ENCODE assay signal across 1 cellular context in genomic region chr17:8057691-8058114, GRCh38.
TF ChIP-seq lines count a peak whose summit lies in the region.

No MANE protein-coding gene starts in this region.

TF ChIP-seq in K562, 482 proteins besides CTCF, POLR2A, EP300 and RAD21 (continued from another document):
- TF ChIP-seq DEAF1 (CRISPR knock-in tag; IDR thresholded peaks at IDR 0.05) (peak; percentile 58), ZNF24 (IDR thresholded peaks at IDR 0.05) (peak; percentile 93), ZNF589 (CRISPR knock-in tag; IDR thresholded peaks at IDR 0.05; ENCODE audit: low read depth) (no peak), SMC3 (conservative IDR thresholded peaks at IDR 0.05; ENCODE audit: insufficient read depth, low read depth, low read length) (peak; percentile 64), MNT (conservative IDR thresholded peaks at IDR 0.05) (peak in 1 of 2 experiments; percentile 83; a peak in 3 of 4 replicates), L3MBTL2 (IDR thresholded peaks at IDR 0.05) (peak; percentile 63; the same call in 1 of the 2 replicates), MED1 (CRISPR knock-in tag; IDR thresholded peaks at IDR 0.05; ENCODE audit: borderline replicate concordance) (no peak), NKRF (IDR thresholded peaks at IDR 0.05; ENCODE audit: borderline replicate concordance) (peak; percentile 47; the same call in 1 of the 2 replicates), DACH1 (IDR thresholded peaks at IDR 0.05; ENCODE audit: partially characterized antibody) (peak; percentile 89), CEBPB (tag; IDR thresholded peaks at IDR 0.05) (peak; percentile 37; the same call in 1 of the 2 replicates), MAZ (CRISPR knock-in tag; conservative IDR thresholded peaks at IDR 0.05 in 1 of 2, IDR thresholded peaks at IDR 0.05 in 1 of 2) (0 out of 4 replicates have a peak, but pooled peaks of 1 of the 2 experiments have one; percentile 13), MYC (IDR thresholded peaks at IDR 0.05; ENCODE audit: low read depth, low read length) (peak; percentile 82; the same call in 1 of the 2 replicates), MYC (CRISPR knock-in tag; IDR thresholded peaks at IDR 0.05; ENCODE audit: borderline replicate concordance, low read depth) (no peak)
